ENCODE assay signal across 26 cellular contexts in the genomic region with DNA sequence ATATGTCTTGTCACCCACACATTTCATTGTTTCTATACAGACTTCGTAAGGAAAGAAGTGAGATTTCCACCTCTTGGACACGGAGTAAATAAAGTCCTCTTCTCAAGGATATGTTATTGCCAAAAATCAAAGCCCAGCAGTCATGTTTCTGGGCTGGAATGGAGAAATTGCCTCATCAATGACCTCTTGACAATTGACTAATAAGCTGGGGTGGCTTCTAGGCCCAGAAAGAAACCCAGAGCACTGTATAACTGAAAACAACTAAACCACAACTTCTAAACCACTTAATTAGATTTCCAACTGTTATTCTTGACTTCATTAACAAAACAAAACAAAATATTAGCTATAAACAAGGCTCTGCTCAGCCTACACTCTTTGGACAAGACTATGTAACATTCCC. TPM values are rescaled to one million over a fixed set of nuclear protein-coding genes. Genes with fewer than 3 reads are reported as not detected.
DNase-seq lines count a peak whose midpoint lies in the region; ATAC-seq and TF ChIP-seq lines count a peak whose summit lies in the region.
"Had no signal": no experiment of that assay in that cellular context is flagged by ENCODE, and none has a peak within 500 bp of the region (broad histone marks: within the 10 kb centered on the region; RNA-seq: fewer than 3 reads in every experiment).

No MANE protein-coding gene starts in this region.

- H3K36me3 ChIP-seq in IMR-90 (ENCODE audit: control insufficient read depth, insufficient read depth, low read length) (no peaks in the 10 kb centered on the region), left lung (no peaks in the 10 kb centered on the region)
- H3K36me3 ChIP-seq: SJCRH30 had no signal

- H3K27me3 Mint-ChIP-seq in HFFc6 (ENCODE audit: insufficient read depth) = peaks cover 19% of the 10 kb centered on the region

- no CpG with 5 or more reads among the region's 2 CpGs for WGBS in IMR-90 (ENCODE audit: extremely low coverage in 2 of 2, insufficient read length in 1 of 2), 2 experiments

- H3K4me2 ChIP-seq in IMR-90 (ENCODE audit: low read depth, low read length) = no peak overlapping the region
- H3K4me2 ChIP-seq: PC-9 had no signal

- H3K27ac ChIP-seq in IMR-90 (ENCODE audit: insufficient read depth, low read length) (no peak overlapping the region), left lung (no peak overlapping the region)
- H3K27ac ChIP-seq: GM23248, PC-9, SJCRH30 had no signal

- peaks cover 9% of the 10 kb centered on the region for H3K4me1 Mint-ChIP-seq in HFFc6 (ENCODE audit: low read depth)

- TF ChIP-seq RAD21 in IMR-90 (IDR thresholded peaks at IDR 0.05; ENCODE audit: low read length) = no peak

- H3K14ac ChIP-seq in IMR-90 (replicated peaks; ENCODE audit: low read depth, low read length) = no peak overlapping the region

- H2BK120ac ChIP-seq in IMR-90 (ENCODE audit: low read depth, low read length) = no peak overlapping the region

- dilution Hi-C loops in IMR-90 (cut with HindIII; ENCODE audit: low sequenced_read_pairs, unreplicated experiment) = no loop called here

- no peak overlapping the region for H3K27ac Mint-ChIP-seq in HFFc6
- H3K27ac Mint-ChIP-seq: H9 had no signal

- no peak overlapping the region for H2BK5ac ChIP-seq in IMR-90 (ENCODE audit: low read depth, low read length, poor library complexity, severe bottlenecking)

- H3K4me1 ChIP-seq in IMR-90 (ENCODE audit: control insufficient read depth, insufficient read depth, low read length) (peaks cover 3% of the 10 kb centered on the region; the same call in 1 of the 2 replicates), left lung (no peaks in the 10 kb centered on the region)
- H3K4me1 ChIP-seq: SJCRH30 had no signal

- no peak overlapping the region for H3K4me3 ChIP-seq in IMR-90 (ENCODE audit: insufficient read depth, low read depth, low read length)
- no peak overlapping the region for H3K4me3 ChIP-seq in left lung
- H3K4me3 ChIP-seq: GM23248, PC-9, SJCRH30 had no signal

- CTCF ChIA-PET in IMR-90 (lab: Yijun Ruan, JAX) = no interaction called here
- CTCF ChIA-PET in HEK293T (lab: Yijun Ruan, JAX) = no interaction called here

- no peak for TF ChIP-seq POLR2A in IMR-90 (IDR thresholded peaks at IDR 0.05; ENCODE audit: low read depth, low read length)

- intact Hi-C loops in IMR-90 (cut with micrococcal nuclease) (no loop called here), left lung (cut with DNase I) (no loop called here)

- H2BK20ac ChIP-seq in IMR-90 (ENCODE audit: low read depth, low read length) = no peak overlapping the region

- no peak overlapping the region for H3K4me3 Mint-ChIP-seq in HFFc6
- H3K4me3 Mint-ChIP-seq: H9 had no signal

- POLR2A ChIA-PET in IMR-90 (lab: Charles Lee; ENCODE audit: unreplicated experiment) (no interaction called here), HEK293T (lab: Yijun Ruan, JAX) (no interaction called here)

- ATAC-seq in IMR-90 (ENCODE audit: low read depth) (no peak), left lung (peak; percentile 49), GM19463 (IDR thresholded peaks at IDR 0.05; ENCODE audit: unreplicated experiment) (no peak)
- ATAC-seq: Right ventricle myocardium inferior, SK-N-SH treated with all-trans-retinoic acid at 6 μM for 48 hours had no signal

- H3K27me3 ChIP-seq in IMR-90 (ENCODE audit: control insufficient read depth, insufficient read depth, low read length) (peaks cover 3% of the 10 kb centered on the region; the same call in 1 of the 2 replicates), left lung (no peaks in the 10 kb centered on the region)
- H3K27me3 ChIP-seq: SJCRH30 had no signal

- TF ChIP-seq CTCF in IMR-90 (conservative IDR thresholded peaks at IDR 0.05; ENCODE audit: low read depth, low read length) (no peak), left lung (IDR thresholded peaks at IDR 0.05) (no peak), HFFc6 (IDR thresholded peaks at IDR 0.05) (no peak)

- H3K18ac ChIP-seq in IMR-90 (ENCODE audit: low read depth, low read length) = no peak overlapping the region

- DNase-seq in IMR-90 (peak; percentile 9), fibroblast of gingiva (ENCODE audit: low read depth) (peak; percentile 26), left lung (no peak), renal cortical epithelial cell (ENCODE audit: low read depth) (peak; percentile 58), HFFc6 (no peak), HEK293T (ENCODE audit: extremely low spot score) (no peak)
- DNase-seq: Calu3, DMS79 treated with DMSO at 0.1 percent for 48 hours, GF-D8, GM23248, H9, KBM-7, MM.1S, NCI-H1694, NCI-H2029 treated with DMSO at 0.1 percent for 48 hours, NCI-H2227 treated with DMSO at 0.1 percent for 48 hours, NCI-H526 treated with DMSO at 0.1 percent for 48 hours, PC-9, SJCRH30 had no signal

- H4K91ac ChIP-seq in IMR-90 (ENCODE audit: insufficient read depth, low read depth, low read length) = no peak overlapping the region

- H3K23ac ChIP-seq in IMR-90 (ENCODE audit: low read depth, low read length) = no peak overlapping the region

- in situ Hi-C loops in IMR-90 (cut with MboI; ENCODE audit: low sequenced_read_pairs) = loop anchor here (10.0 kb wide), 1 partner anchor 60 kb away; no protein-coding TSS in a partner anchor

- H4K20me1 ChIP-seq in IMR-90 (ENCODE audit: insufficient read depth, low read length) = no peaks in the 10 kb centered on the region

- no peaks in the 10 kb centered on the region for H3K79me1 ChIP-seq in IMR-90 (ENCODE audit: low read depth in 1 of 2, low read length in 2 of 2)

- no peaks in the 10 kb centered on the region for H3K9me1 ChIP-seq in IMR-90 (ENCODE audit: insufficient read depth, low read length)

- H2AK9ac ChIP-seq in IMR-90 (replicated peaks; ENCODE audit: low read depth, low read length, poor library complexity) = no peak overlapping the region

- no peaks in the 10 kb centered on the region for H3K9me3 Mint-ChIP-seq in HFFc6

- no peak overlapping the region for H3K4ac ChIP-seq in IMR-90 (ENCODE audit: low read depth, low read length)

- no peak overlapping the region for H3K56ac ChIP-seq in IMR-90 (ENCODE audit: extremely low read depth, insufficient read depth, low read length)

- no TSS peak for BruUV-seq in IMR-90 (replicated peaks; lab: Mats Ljungman, UMichigan)

- H3K36me3 Mint-ChIP-seq in HFFc6 (ENCODE audit: low read depth) = no peaks in the 10 kb centered on the region

- H4K8ac ChIP-seq in IMR-90 (ENCODE audit: low read depth in 2 of 2, low read length in 2 of 2) = no peak overlapping the region

- H2AFZ ChIP-seq in IMR-90 (replicated peaks; ENCODE audit: low read length, poor library complexity) = no peak overlapping the region
- H2AFZ ChIP-seq: GM23248, PC-9 had no signal

- H2BK15ac ChIP-seq in IMR-90 (ENCODE audit: low read depth, low read length) = no peak overlapping the region

- no peak overlapping the region for H4K5ac ChIP-seq in IMR-90 (ENCODE audit: low read depth, low read length)

- H3K9me3 ChIP-seq in IMR-90 (ENCODE audit: control insufficient read depth, insufficient read depth, low read length) = no peaks in the 10 kb centered on the region
- no peaks in the 10 kb centered on the region for H3K9me3 ChIP-seq in left lung
- H3K9me3 ChIP-seq: SJCRH30 had no signal

- H2AK5ac ChIP-seq in IMR-90 (ENCODE audit: low read depth, low read length) = no peak overlapping the region

- H3K9ac ChIP-seq in IMR-90 (ENCODE audit: low read depth, low read length) = no peak overlapping the region
- H3K9ac ChIP-seq: GM23248 had no signal

TF ChIP-seq in IMR-90, 13 proteins besides CTCF, POLR2A, EP300 and RAD21 (continues in another document):
- TF ChIP-seq, protein P1, sequence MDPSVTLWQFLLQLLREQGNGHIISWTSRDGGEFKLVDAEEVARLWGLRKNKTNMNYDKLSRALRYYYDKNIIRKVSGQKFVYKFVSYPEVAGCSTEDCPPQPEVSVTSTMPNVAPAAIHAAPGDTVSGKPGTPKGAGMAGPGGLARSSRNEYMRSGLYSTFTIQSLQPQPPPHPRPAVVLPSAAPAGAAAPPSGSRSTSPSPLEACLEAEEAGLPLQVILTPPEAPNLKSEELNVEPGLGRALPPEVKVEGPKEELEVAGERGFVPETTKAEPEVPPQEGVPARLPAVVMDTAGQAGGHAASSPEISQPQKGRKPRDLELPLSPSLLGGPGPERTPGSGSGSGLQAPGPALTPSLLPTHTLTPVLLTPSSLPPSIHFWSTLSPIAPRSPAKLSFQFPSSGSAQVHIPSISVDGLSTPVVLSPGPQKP (IDR thresholded peaks at IDR 0.05; ENCODE audit: borderline replicate concordance, low read depth, low read length) = no peak
- TF ChIP-seq MAZ (IDR thresholded peaks at IDR 0.05; ENCODE audit: borderline replicate concordance, low read depth, low read length) (no peak), BHLHE40 (IDR thresholded peaks at IDR 0.05; ENCODE audit: low read depth, low read length) (no peak), MXI1 (IDR thresholded peaks at IDR 0.05; ENCODE audit: borderline replicate concordance, low read depth, low read length) (no peak), NFE2L2 (IDR thresholded peaks at IDR 0.05; ENCODE audit: low read depth, low read length) (no peak), RFX5 (IDR thresholded peaks at IDR 0.05; ENCODE audit: low read depth, low read length) (no peak)

TF ChIP-seq in HEK293T, 16 proteins besides CTCF, POLR2A, EP300 and RAD21 (continues in another document):
- TF ChIP-seq ELF4 (IDR thresholded peaks at IDR 0.05) (no peak), NFRKB (IDR thresholded peaks at IDR 0.05) (no peak), ZNF384 (IDR thresholded peaks at IDR 0.05) (no peak), BHLHE40 (IDR thresholded peaks at IDR 0.05; ENCODE audit: borderline replicate concordance) (no peak), SUZ12 (IDR thresholded peaks at IDR 0.05) (no peak), ARNT (IDR thresholded peaks at IDR 0.05) (no peak), TARDBP (IDR thresholded peaks at IDR 0.05) (no peak), FOXK2 (IDR thresholded peaks at IDR 0.05) (no peak), FOXA1 (IDR thresholded peaks at IDR 0.05) (no peak), FOXM1 (IDR thresholded peaks at IDR 0.05; ENCODE audit: borderline replicate concordance) (no peak)
- TF ChIP-seq, protein P2, sequence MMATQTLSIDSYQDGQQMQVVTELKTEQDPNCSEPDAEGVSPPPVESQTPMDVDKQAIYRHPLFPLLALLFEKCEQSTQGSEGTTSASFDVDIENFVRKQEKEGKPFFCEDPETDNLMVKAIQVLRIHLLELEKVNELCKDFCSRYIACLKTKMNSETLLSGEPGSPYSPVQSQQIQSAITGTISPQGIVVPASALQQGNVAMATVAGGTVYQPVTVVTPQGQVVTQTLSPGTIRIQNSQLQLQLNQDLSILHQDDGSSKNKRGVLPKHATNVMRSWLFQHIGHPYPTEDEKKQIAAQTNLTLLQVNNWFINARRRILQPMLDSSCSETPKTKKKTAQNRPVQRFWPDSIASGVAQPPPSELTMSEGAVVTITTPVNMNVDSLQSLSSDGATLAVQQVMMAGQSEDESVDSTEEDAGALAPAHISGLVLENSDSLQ (IDR thresholded peaks at IDR 0.05) = no peak

RNA-seq across cellular contexts. Expression of a gene that starts 56.4 kb away (rescaled TPM):
- not detected in 2 replicates for total RNA-seq in IMR-90 (2012; rRNA removed)
- polyA plus RNA-seq in IMR-90 (2012; rRNA removed) = not detected in 2 replicates
- not detected in 2 replicates for polyA plus RNA-seq in IMR-90 (2012; cell fraction: cytosol; rRNA removed)
- not detected in 2 replicates for polyA plus RNA-seq in IMR-90 (2012; cell fraction: nucleus; rRNA removed; ENCODE audit: low replicate concordance)
- total RNA-seq in left lung = 1 to 10 TPM in 1 of 2 donors, under 1 TPM in 1; 0.50 to 6.5 TPM
- total RNA-seq in renal cortical epithelial cell = not detected in 2 replicates
- total RNA-seq in HFFc6 (2021; fragmentation: NEBNext Ultra II Directional; extraction: Animal tissue kit (Norgen Biotek cat#: 25700)) = not detected
- total RNA-seq: A172, Calu3, GM23248, H9, NCI-H460, PC-9, Right ventricle myocardium inferior, RPMI7951, SJCRH30 had no signal
- polyA plus RNA-seq: BJ, GM23248 had no signal

Comparison
In these comparisons a context has a peak if more than half of its experiments do, and no peak if none do; other contexts are left out.
1. DNase-seq: peak in IMR-90 (single experiment), fibroblast of gingiva (single experiment) and renal cortical epithelial cell (single experiment); none in left lung (0 of 2), HFFc6 (single experiment) and HEK293T (single experiment).